In the genomic region with DNA sequence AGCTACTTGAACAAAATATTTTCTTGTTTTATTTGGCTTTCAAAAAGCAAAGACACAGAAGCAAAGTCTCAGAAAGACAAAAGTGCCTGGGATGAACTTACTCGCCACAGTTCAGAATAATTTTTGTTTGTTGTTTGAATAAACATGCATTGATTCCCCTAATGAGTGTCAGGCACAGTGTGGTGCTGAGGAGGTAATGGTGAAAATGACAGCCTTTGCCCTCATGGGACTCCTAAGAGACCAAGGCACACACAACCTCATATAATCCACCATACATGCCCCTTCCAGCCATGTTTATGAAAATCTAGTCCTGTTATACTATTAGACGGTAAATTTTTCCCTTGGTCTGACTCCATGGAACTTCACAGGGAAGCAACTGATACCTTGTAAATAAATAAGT, we compare ENCODE assay signal across 1 cellular context.
TF ChIP-seq lines count a peak whose summit lies in the region.

No MANE protein-coding gene starts in this region.

TF ChIP-seq in K562, 482 proteins besides CTCF, POLR2A, EP300 and RAD21:
- no peak for TF ChIP-seq PPARD (CRISPR knock-in tag; IDR thresholded peaks at IDR 0.05)
- TF ChIP-seq RUNX1 (IDR thresholded peaks at IDR 0.05; ENCODE audit: low read depth) = no peak
- no peak for TF ChIP-seq NFE2L1 (tag; IDR thresholded peaks at IDR 0.05; ENCODE audit: borderline replicate concordance, low read depth)
- no peak for TF ChIP-seq SNRNP70 (optimal IDR thresholded peaks at IDR 0.05; ENCODE audit: low read depth, low read length)
- TF ChIP-seq, protein P1, sequence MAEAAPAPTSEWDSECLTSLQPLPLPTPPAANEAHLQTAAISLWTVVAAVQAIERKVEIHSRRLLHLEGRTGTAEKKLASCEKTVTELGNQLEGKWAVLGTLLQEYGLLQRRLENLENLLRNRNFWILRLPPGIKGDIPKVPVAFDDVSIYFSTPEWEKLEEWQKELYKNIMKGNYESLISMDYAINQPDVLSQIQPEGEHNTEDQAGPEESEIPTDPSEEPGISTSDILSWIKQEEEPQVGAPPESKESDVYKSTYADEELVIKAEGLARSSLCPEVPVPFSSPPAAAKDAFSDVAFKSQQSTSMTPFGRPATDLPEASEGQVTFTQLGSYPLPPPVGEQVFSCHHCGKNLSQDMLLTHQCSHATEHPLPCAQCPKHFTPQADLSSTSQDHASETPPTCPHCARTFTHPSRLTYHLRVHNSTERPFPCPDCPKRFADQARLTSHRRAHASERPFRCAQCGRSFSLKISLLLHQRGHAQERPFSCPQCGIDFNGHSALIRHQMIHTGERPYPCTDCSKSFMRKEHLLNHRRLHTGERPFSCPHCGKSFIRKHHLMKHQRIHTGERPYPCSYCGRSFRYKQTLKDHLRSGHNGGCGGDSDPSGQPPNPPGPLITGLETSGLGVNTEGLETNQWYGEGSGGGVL (CRISPR knock-in tag; IDR thresholded peaks at IDR 0.05) = no peak
- no peak for TF ChIP-seq TEAD4 (IDR thresholded peaks at IDR 0.05; ENCODE audit: low read length)
- TF ChIP-seq TEAD4 (CRISPR knock-in tag; IDR thresholded peaks at IDR 0.05; ENCODE audit: borderline replicate concordance) = no peak
- no peak for TF ChIP-seq FOXA3 (CRISPR knock-in tag; conservative IDR thresholded peaks at IDR 0.05 in 1 of 2, IDR thresholded peaks at IDR 0.05 in 1 of 2)
- TF ChIP-seq CREBBP (IDR thresholded peaks at IDR 0.05; ENCODE audit: low read depth, low read length) = no peak
- TF ChIP-seq, protein P2, sequence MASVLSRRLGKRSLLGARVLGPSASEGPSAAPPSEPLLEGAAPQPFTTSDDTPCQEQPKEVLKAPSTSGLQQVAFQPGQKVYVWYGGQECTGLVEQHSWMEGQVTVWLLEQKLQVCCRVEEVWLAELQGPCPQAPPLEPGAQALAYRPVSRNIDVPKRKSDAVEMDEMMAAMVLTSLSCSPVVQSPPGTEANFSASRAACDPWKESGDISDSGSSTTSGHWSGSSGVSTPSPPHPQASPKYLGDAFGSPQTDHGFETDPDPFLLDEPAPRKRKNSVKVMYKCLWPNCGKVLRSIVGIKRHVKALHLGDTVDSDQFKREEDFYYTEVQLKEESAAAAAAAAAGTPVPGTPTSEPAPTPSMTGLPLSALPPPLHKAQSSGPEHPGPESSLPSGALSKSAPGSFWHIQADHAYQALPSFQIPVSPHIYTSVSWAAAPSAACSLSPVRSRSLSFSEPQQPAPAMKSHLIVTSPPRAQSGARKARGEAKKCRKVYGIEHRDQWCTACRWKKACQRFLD (CRISPR knock-in tag; IDR thresholded peaks at IDR 0.05) = no peak
- TF ChIP-seq, protein P3, sequence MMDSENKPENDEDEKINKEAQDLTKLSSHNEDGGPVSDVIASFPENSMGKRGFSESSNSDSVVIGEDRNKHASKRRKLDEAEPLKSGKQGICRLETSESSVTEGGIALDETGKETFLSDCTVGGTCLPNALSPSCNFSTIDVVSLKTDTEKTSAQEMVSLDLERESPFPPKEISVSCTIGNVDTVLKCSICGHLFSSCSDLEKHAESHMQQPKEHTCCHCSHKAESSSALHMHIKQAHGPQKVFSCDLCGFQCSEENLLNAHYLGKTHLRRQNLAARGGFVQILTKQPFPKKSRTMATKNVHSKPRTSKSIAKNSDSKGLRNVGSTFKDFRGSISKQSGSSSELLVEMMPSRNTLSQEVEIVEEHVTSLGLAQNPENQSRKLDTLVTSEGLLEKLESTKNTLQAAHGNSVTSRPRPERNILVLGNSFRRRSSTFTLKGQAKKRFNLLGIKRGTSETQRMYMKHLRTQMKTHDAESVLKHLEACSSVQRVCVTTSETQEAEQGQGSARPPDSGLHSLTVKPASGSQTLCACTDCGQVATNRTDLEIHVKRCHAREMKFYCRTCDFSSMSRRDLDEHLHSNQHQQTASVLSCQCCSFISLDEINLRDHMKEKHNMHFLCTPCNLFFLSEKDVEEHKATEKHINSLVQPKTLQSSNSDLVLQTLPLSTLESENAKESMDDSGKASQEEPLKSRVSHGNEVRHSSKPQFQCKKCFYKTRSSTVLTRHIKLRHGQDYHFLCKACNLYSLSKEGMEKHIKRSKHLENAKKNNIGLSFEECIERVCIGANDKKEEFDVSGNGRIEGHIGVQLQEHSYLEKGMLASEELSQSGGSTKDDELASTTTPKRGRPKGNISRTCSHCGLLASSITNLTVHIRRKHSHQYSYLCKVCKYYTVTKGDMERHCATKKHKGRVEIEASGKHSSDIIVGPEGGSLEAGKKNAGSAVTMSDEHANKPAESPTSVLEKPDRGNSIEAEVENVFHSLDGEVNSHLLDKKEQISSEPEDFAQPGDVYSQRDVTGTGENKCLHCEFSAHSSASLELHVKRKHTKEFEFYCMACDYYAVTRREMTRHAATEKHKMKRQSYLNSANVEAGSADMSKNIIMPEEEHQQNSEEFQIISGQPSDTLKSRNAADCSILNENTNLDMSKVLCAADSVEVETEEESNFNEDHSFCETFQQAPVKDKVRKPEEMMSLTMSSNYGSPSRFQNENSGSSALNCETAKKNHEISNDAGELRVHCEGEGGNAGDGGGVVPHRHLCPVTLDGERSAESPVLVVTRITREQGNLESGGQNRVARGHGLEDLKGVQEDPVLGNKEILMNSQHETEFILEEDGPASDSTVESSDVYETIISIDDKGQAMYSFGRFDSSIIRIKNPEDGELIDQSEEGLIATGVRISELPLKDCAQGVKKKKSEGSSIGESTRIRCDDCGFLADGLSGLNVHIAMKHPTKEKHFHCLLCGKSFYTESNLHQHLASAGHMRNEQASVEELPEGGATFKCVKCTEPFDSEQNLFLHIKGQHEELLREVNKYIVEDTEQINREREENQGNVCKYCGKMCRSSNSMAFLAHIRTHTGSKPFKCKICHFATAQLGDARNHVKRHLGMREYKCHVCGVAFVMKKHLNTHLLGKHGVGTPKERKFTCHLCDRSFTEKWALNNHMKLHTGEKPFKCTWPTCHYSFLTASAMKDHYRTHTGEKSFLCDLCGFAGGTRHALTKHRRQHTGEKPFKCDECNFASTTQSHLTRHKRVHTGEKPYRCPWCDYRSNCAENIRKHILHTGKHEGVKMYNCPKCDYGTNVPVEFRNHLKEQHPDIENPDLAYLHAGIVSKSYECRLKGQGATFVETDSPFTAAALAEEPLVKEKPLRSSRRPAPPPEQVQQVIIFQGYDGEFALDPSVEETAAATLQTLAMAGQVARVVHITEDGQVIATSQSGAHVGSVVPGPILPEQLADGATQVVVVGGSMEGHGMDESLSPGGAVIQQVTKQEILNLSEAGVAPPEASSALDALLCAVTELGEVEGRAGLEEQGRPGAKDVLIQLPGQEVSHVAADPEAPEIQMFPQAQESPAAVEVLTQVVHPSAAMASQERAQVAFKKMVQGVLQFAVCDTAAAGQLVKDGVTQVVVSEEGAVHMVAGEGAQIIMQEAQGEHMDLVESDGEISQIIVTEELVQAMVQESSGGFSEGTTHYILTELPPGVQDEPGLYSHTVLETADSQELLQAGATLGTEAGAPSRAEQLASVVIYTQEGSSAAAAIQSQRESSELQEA (IDR thresholded peaks at IDR 0.05; ENCODE audit: low read depth) = no peak
- TF ChIP-seq MYBL2 (IDR thresholded peaks at IDR 0.05; ENCODE audit: low read depth) = no peak
- no peak for TF ChIP-seq MYBL2 (CRISPR knock-in tag; IDR thresholded peaks at IDR 0.05; ENCODE audit: borderline replicate concordance)
- TF ChIP-seq ASH1L (IDR thresholded peaks at IDR 0.05; ENCODE audit: borderline replicate concordance, low read depth, partially characterized antibody) = no peak
- TF ChIP-seq ZNF316 (IDR thresholded peaks at IDR 0.05) = no peak
- TF ChIP-seq, protein P4, sequence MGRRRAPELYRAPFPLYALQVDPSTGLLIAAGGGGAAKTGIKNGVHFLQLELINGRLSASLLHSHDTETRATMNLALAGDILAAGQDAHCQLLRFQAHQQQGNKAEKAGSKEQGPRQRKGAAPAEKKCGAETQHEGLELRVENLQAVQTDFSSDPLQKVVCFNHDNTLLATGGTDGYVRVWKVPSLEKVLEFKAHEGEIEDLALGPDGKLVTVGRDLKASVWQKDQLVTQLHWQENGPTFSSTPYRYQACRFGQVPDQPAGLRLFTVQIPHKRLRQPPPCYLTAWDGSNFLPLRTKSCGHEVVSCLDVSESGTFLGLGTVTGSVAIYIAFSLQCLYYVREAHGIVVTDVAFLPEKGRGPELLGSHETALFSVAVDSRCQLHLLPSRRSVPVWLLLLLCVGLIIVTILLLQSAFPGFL (CRISPR knock-in tag; IDR thresholded peaks at IDR 0.05) = no peak
- no peak for TF ChIP-seq SRF (CRISPR knock-in tag; IDR thresholded peaks at IDR 0.05)
- TF ChIP-seq KDM5B (IDR thresholded peaks at IDR 0.05; ENCODE audit: insufficient replicate concordance, low read depth, low read length) = no peak
- TF ChIP-seq CXXC5 (CRISPR knock-in tag; IDR thresholded peaks at IDR 0.05) = no peak
- no peak for TF ChIP-seq ZNF324 (CRISPR knock-in tag; IDR thresholded peaks at IDR 0.05)
- TF ChIP-seq WHSC1 (IDR thresholded peaks at IDR 0.05; ENCODE audit: low read length) = no peak
